ENCODE assay signal across 9 cellular contexts in genomic region chr1:147771216-147772125, GRCh38. TPM values are rescaled to one million over a fixed set of nuclear protein-coding genes. Genes with fewer than 3 reads are reported as not detected.
DNase-seq lines count a peak whose midpoint lies in the region; ATAC-seq and TF ChIP-seq lines count a peak whose summit lies in the region.
"Had no signal": no experiment of that assay in that cellular context is flagged by ENCODE, and none has a peak within 500 bp of the region (broad histone marks: within the 10 kb centered on the region; RNA-seq: fewer than 3 reads in every experiment).

No MANE protein-coding gene starts in this region.

- no peaks in the 10 kb centered on the region for H3K36me3 ChIP-seq in left ventricle myocardium inferior
- no peaks in the 10 kb centered on the region for H3K36me3 ChIP-seq in Peyer's patch

- intact Hi-C loops in activated CD4-positive, alpha-beta T cell treated with anti-CD3 and anti-CD28 coated beads for 36 hours (cut with DNase I, micrococcal nuclease) = no loop called here
- intact Hi-C loops in left ventricle myocardium inferior (cut with micrococcal nuclease) = no loop called here

- H3K27ac ChIP-seq in left ventricle myocardium inferior (replicated peaks) = peak overlapping the region; percentile 71
- H3K27ac ChIP-seq in Peyer's patch = no peak overlapping the region

- no peak overlapping the region for H3K27ac Mint-ChIP-seq in activated CD4-positive, alpha-beta T cell treated with anti-CD3 and anti-CD28 coated beads for 36 hours
- H3K27ac Mint-ChIP-seq in stimulated activated naive B cell treated with anti-CD40 and anti-IgM and Interleukin-4, amounts not matched to agents 10 μg/mL and 1 μg/mL and 100 μg/mL, for 72 hours = peak overlapping the region; percentile 59

- H3K4me1 ChIP-seq in left ventricle myocardium inferior = peaks cover 62% of the 10 kb centered on the region
- H3K4me1 ChIP-seq in Peyer's patch = no peaks in the 10 kb centered on the region

- no peak for TF ChIP-seq POLR2A in Peyer's patch (IDR thresholded peaks at IDR 0.05)

- no peak overlapping the region for H3K4me3 Mint-ChIP-seq in activated CD4-positive, alpha-beta T cell treated with anti-CD3 and anti-CD28 coated beads for 36 hours
- peak overlapping the region; percentile 47 to 53 for H3K4me3 Mint-ChIP-seq in stimulated activated naive B cell treated with anti-CD40 and anti-IgM and Interleukin-4, amounts not matched to agents 10 μg/mL and 1 μg/mL and 100 μg/mL, for 72 hours

- no peaks in the 10 kb centered on the region for H3K9me3 ChIP-seq in left ventricle myocardium inferior (replicated peaks)
- H3K9me3 ChIP-seq in Peyer's patch = no peaks in the 10 kb centered on the region

- peaks cover 6% of the 10 kb centered on the region for H3K4me1 Mint-ChIP-seq in activated CD4-positive, alpha-beta T cell treated with anti-CD3 and anti-CD28 coated beads for 36 hours
- H3K4me1 Mint-ChIP-seq in stimulated activated naive B cell treated with anti-CD40 and anti-IgM and Interleukin-4, amounts not matched to agents 10 μg/mL and 1 μg/mL and 100 μg/mL, for 72 hours = peaks cover 15 to 25% of the 10 kb centered on the region in 2 donors

- peaks cover 15% of the 10 kb centered on the region for H3K27me3 Mint-ChIP-seq in activated CD4-positive, alpha-beta T cell treated with anti-CD3 and anti-CD28 coated beads for 36 hours
- peaks cover 22 to 30% of the 10 kb centered on the region in 2 donors for H3K27me3 Mint-ChIP-seq in stimulated activated naive B cell treated with anti-CD40 and anti-IgM and Interleukin-4, amounts not matched to agents 10 μg/mL and 1 μg/mL and 100 μg/mL, for 72 hours

- peak; percentile 19 for DNase-seq in activated CD4-positive, alpha-beta T cell treated with anti-CD3 and anti-CD28 coated beads for 36 hours
- DNase-seq in activated CD4-positive, alpha-beta T cell treated with anti-CD3 and anti-CD28 coated beads, Interleukin-2, amount 50 U/mL, for 48 hours = no peak
- DNase-seq in SW480 (ENCODE audit: low spot score) = peak; percentile 8
- DNase-seq in left ventricle myocardium inferior = peak; percentile 76
- DNase-seq in stimulated activated naive B cell treated with anti-CD40 and anti-IgM and Interleukin-4, amounts not matched to agents 10 μg/mL and 1 μg/mL and 100 μg/mL, for 72 hours = peak; percentile 20
- no peak for DNase-seq in stimulated activated CD4-positive, alpha-beta T cell treated with anti-CD3 and anti-CD28 coated beads, Interleukin-15, amount 100 ng/mL, for 24 hours
- no peak for DNase-seq in OCI-M2 (lab: John Stamatoyannopoulos, UW; ENCODE audit: unreplicated experiment)
- DNase-seq in Peyer's patch = no peak
- DNase-seq: NCI-H510A treated with DMSO at 0.1 percent for 48 hours had no signal

- TF ChIP-seq CTCF in left ventricle myocardium inferior (IDR thresholded peaks at IDR 0.05; ENCODE audit: borderline replicate concordance) = no peak
- no peak for TF ChIP-seq CTCF in Peyer's patch (IDR thresholded peaks at IDR 0.05)

- ATAC-seq in activated CD4-positive, alpha-beta T cell treated with anti-CD3 and anti-CD28 coated beads for 36 hours = peak; percentile 58
- ATAC-seq in stimulated activated naive B cell treated with anti-CD40 and anti-IgM and Interleukin-4, amounts not matched to agents 10 μg/mL and 1 μg/mL and 100 μg/mL, for 72 hours (replicated peaks) = peak; percentile 85 to 89

- POLR2A ChIA-PET in activated CD4-positive, alpha-beta T cell treated with anti-CD3 and anti-CD28 coated beads for 36 hours (lab: Charles Lee) = no interaction called here

- H3K4me3 ChIP-seq in left ventricle myocardium inferior = peak overlapping the region; percentile 50
- H3K4me3 ChIP-seq in Peyer's patch = no peak overlapping the region

- H3K27me3 ChIP-seq in left ventricle myocardium inferior (ENCODE audit: low read depth) (no peaks in the 10 kb centered on the region), Peyer's patch (no peaks in the 10 kb centered on the region)

- no peaks in the 10 kb centered on the region for H3K9me3 Mint-ChIP-seq in activated CD4-positive, alpha-beta T cell treated with anti-CD3 and anti-CD28 coated beads for 36 hours (ENCODE audit: low read depth)
- H3K9me3 Mint-ChIP-seq in stimulated activated naive B cell treated with anti-CD40 and anti-IgM and Interleukin-4, amounts not matched to agents 10 μg/mL and 1 μg/mL and 100 μg/mL, for 72 hours = no peaks in the 10 kb centered on the region

- H3K36me3 Mint-ChIP-seq in activated CD4-positive, alpha-beta T cell treated with anti-CD3 and anti-CD28 coated beads for 36 hours (ENCODE audit: low read depth) = no peaks in the 10 kb centered on the region
- H3K36me3 Mint-ChIP-seq in stimulated activated naive B cell treated with anti-CD40 and anti-IgM and Interleukin-4, amounts not matched to agents 10 μg/mL and 1 μg/mL and 100 μg/mL, for 72 hours = peaks cover 0 to 1% of the 10 kb centered on the region in 2 donors

- CTCF ChIA-PET in activated CD4-positive, alpha-beta T cell treated with anti-CD3 and anti-CD28 coated beads for 36 hours (lab: Charles Lee) = no interaction called here

RNA-seq across cellular contexts. Expression of gene GJA5, which starts 11.1 kb away (rescaled TPM):
- total RNA-seq in activated CD4-positive, alpha-beta T cell treated with anti-CD3 and anti-CD28 coated beads for 36 hours = not detected
- total RNA-seq in left ventricle myocardium inferior (69.8 TPM), Peyer's patch (1 to 10 TPM in 3 of 4 donors, under 1 TPM in 1; 0.70 to 4.1 (median 2.8) TPM)

Comparison
In these comparisons a context has a peak if more than half of its experiments do, and no peak if none do; other contexts are left out.
1. DNase-seq: peak in activated CD4-positive, alpha-beta T cell treated with anti-CD3 and anti-CD28 coated beads for 36 hours (single experiment), SW480 (single experiment), left ventricle myocardium inferior (single experiment) and stimulated activated naive B cell treated with anti-CD40 and anti-IgM and Interleukin-4, amounts not matched to agents 10 μg/mL and 1 μg/mL and 100 μg/mL, for 72 hours (single experiment); none in activated CD4-positive, alpha-beta T cell treated with anti-CD3 and anti-CD28 coated beads, Interleukin-2, amount 50 U/mL, for 48 hours (0 of 2), stimulated activated CD4-positive, alpha-beta T cell treated with anti-CD3 and anti-CD28 coated beads, Interleukin-15, amount 100 ng/mL, for 24 hours (single experiment), OCI-M2 (single experiment) and Peyer's patch (0 of 3).
2. RNA of gene GJA5, which starts 11.1 kb away (total RNA-seq): 69.8 TPM in left ventricle myocardium inferior (single experiment); 0.70 to 4.1 TPM in Peyer's patch and not detected in activated CD4-positive, alpha-beta T cell treated with anti-CD3 and anti-CD28 coated beads for 36 hours; every median in the first group is over 10 times any median in the second.